In the genomic region with DNA sequence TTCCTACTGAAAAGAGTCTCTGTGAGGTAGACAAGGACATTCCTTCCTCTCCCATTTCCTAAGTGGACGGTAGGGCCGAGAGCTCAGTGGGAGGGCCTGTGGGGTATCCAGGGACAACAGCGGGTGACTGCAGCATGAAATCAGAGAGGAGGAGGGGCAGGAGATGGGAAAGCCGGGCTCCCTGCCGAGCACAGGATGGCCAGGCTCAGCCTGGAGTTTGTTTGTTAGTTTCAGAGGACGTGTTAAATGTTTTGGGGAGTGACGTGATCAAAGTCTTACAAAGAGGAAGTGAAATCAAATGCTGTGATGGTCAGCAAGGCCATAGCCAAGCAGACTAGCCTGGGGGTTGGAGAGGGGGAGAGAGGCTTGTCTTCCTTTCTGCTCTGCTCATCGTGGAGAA, we compare ENCODE assay signal across 12 cellular contexts.
DNase-seq lines count a peak whose midpoint lies in the region; FAIRE-seq and TF ChIP-seq lines count a peak whose summit lies in the region.
"Had no signal": no experiment of that assay in that cellular context is flagged by ENCODE, and none has a peak within 500 bp of the region (broad histone marks: within the 10 kb centered on the region; RNA-seq: fewer than 3 reads in every experiment).

No MANE protein-coding gene starts in this region.

- no peaks in the 10 kb centered on the region for H3K36me3 Mint-ChIP-seq in brain

- no peaks in the 10 kb centered on the region for H3K27me3 ChIP-seq in H7 (ENCODE audit: control insufficient read depth, insufficient read depth, low read length)
- H3K27me3 ChIP-seq: ascending aorta had no signal

- H3K4me3 Mint-ChIP-seq in brain: peak overlapping the region in 2 of 5 experiments; percentile 17 to 53

- H3K36me3 ChIP-seq in H7 (replicated peaks; ENCODE audit: control insufficient read depth, insufficient read depth, low read length): no peaks in the 10 kb centered on the region
- H3K36me3 ChIP-seq: ascending aorta had no signal

- no peak for FAIRE-seq in H54 (lab: Jason Lieb, UNC)
- FAIRE-seq: keratinocyte had no signal

- no peak overlapping the region for H3K4me3 ChIP-seq in H7 (ENCODE audit: insufficient read depth, low read depth, low read length)
- H3K4me3 ChIP-seq: ascending aorta had no signal

- peaks cover 32% of the 10 kb centered on the region for H3K4me1 Mint-ChIP-seq in brain

- TF ChIP-seq POLR2A in H54 (IDR thresholded peaks at IDR 0.05; ENCODE audit: low read depth, low read length): no peak

- H3K9me3 Mint-ChIP-seq in brain: peaks cover 0 to 4% (median 0%) of the 10 kb centered on the region in 5 experiments

- no peaks in the 10 kb centered on the region for H3K27me3 Mint-ChIP-seq in brain

- DNase-seq in H7: peak; percentile 70
- DNase-seq in kidney glomerular epithelial cell (lab: John Stamatoyannopoulos, UW): peak; percentile 60
- peak; percentile 84 for DNase-seq in smooth muscle cell of the brain vasculature (ENCODE audit: low read depth, low spot score)
- DNase-seq in dermis blood vessel endothelial cell: no peak
- no peak for DNase-seq in H54 (ENCODE audit: insufficient read length, low spot score)
- DNase-seq in DMS153 treated with DMSO at 0.1 percent for 48 hours (lab: John Stamatoyannopoulos, UW; ENCODE audit: unreplicated experiment): no peak
- DNase-seq in activated gamma-delta T cell (lab: John Stamatoyannopoulos, UW): no peak
- DNase-seq: GF-D8, NCI-H510A treated with DMSO at 0.1 percent for 48 hours had no signal

- no peak for TF ChIP-seq CTCF in brain (conservative IDR thresholded peaks at IDR 0.05)

- H3K27ac Mint-ChIP-seq in brain: peak overlapping the region; percentile 22 to 87 (median 71)

Comparison
In these comparisons a context has a peak if more than half of its experiments do, and no peak if none do; other contexts are left out.
1. DNase-seq: peak in H7 (single experiment), kidney glomerular epithelial cell (single experiment) and smooth muscle cell of the brain vasculature (single experiment); none in dermis blood vessel endothelial cell (single experiment), H54 (single experiment), DMS153 treated with DMSO at 0.1 percent for 48 hours (single experiment) and activated gamma-delta T cell (single experiment).